1 cellular context compared by ENCODE assay signal in genomic region chr17:82318169-82318498, GRCh38.
A peak's percentile ranks its signal among the peaks of the same experiment; 100 is the strongest.
TF ChIP-seq lines count a peak whose summit lies in the region.

No MANE protein-coding gene starts in this region.

TF ChIP-seq in HepG2, 621 proteins besides CTCF, POLR2A, EP300 and RAD21 (continues in another document):
- TF ChIP-seq ZUFSP (CRISPR knock-in tag; IDR thresholded peaks at IDR 0.05; ENCODE audit: borderline replicate concordance), result no peak
- TF ChIP-seq BRD4 (CRISPR knock-in tag; IDR thresholded peaks at IDR 0.05), result no peak
- no peak for TF ChIP-seq ZFP82 (CRISPR knock-in tag; IDR thresholded peaks at IDR 0.05; ENCODE audit: borderline replicate concordance)
- no peak; the same call in 1 of the 2 replicates for TF ChIP-seq ZNF891 (CRISPR knock-in tag; IDR thresholded peaks at IDR 0.05)
- no peak for TF ChIP-seq IKZF5 (CRISPR knock-in tag; IDR thresholded peaks at IDR 0.05)
- TF ChIP-seq ATF6 (CRISPR knock-in tag; conservative IDR thresholded peaks at IDR 0.05), result no peak
- no peak for TF ChIP-seq TFDP2 (CRISPR knock-in tag; IDR thresholded peaks at IDR 0.05)
- peak; percentile 19; the same call in 1 of the 2 replicates for TF ChIP-seq ZNF749 (CRISPR knock-in tag; IDR thresholded peaks at IDR 0.05; ENCODE audit: borderline replicate concordance)
- TF ChIP-seq ZNF207 (IDR thresholded peaks at IDR 0.05; ENCODE audit: borderline replicate concordance), result no peak
- TF ChIP-seq HIVEP1 (CRISPR knock-in tag; IDR thresholded peaks at IDR 0.05), result no peak
- TF ChIP-seq ZFP90 (CRISPR knock-in tag; IDR thresholded peaks at IDR 0.05; ENCODE audit: borderline replicate concordance), result no peak
- TF ChIP-seq CHD2 (IDR thresholded peaks at IDR 0.05; ENCODE audit: low read depth, low read length), result no peak
- no peak for TF ChIP-seq ZBTB40 (IDR thresholded peaks at IDR 0.05)
- TF ChIP-seq ZBTB40 (CRISPR knock-in tag; IDR thresholded peaks at IDR 0.05), result peak; percentile 4; the same call in 1 of the 2 replicates
- TF ChIP-seq SAFB2 (CRISPR knock-in tag; IDR thresholded peaks at IDR 0.05; ENCODE audit: borderline replicate concordance, low read depth), result no peak
- TF ChIP-seq ZSCAN22 (CRISPR knock-in tag; IDR thresholded peaks at IDR 0.05), result no peak
- TF ChIP-seq MXD4 (CRISPR knock-in tag; IDR thresholded peaks at IDR 0.05), result no peak
- TF ChIP-seq CHD4 (IDR thresholded peaks at IDR 0.05; ENCODE audit: borderline replicate concordance, low read length), result peak; percentile 72; the same call in 1 of the 2 replicates
- no peak for TF ChIP-seq E2F2 (CRISPR knock-in tag; IDR thresholded peaks at IDR 0.05; ENCODE audit: borderline replicate concordance)
- no peak for TF ChIP-seq ZNF121 (CRISPR knock-in tag; IDR thresholded peaks at IDR 0.05)
- TF ChIP-seq ZNF564 (CRISPR knock-in tag; IDR thresholded peaks at IDR 0.05), result no peak
- no peak for TF ChIP-seq KIAA2018 (CRISPR knock-in tag; IDR thresholded peaks at IDR 0.05; ENCODE audit: borderline replicate concordance)
- no peak for TF ChIP-seq BCL6 (CRISPR knock-in tag; IDR thresholded peaks at IDR 0.05)
- TF ChIP-seq ZNF512 (CRISPR knock-in tag; IDR thresholded peaks at IDR 0.05), result 0 out of 2 replicates have a peak, but pooled peaks have one; percentile 37
- no peak for TF ChIP-seq MIER3 (CRISPR knock-in tag; IDR thresholded peaks at IDR 0.05; ENCODE audit: borderline replicate concordance)
- TF ChIP-seq ZNF333 (CRISPR knock-in tag; IDR thresholded peaks at IDR 0.05; ENCODE audit: borderline replicate concordance), result no peak
